Comparison of ENCODE assay signal across 24 cellular contexts in the genomic region with DNA sequence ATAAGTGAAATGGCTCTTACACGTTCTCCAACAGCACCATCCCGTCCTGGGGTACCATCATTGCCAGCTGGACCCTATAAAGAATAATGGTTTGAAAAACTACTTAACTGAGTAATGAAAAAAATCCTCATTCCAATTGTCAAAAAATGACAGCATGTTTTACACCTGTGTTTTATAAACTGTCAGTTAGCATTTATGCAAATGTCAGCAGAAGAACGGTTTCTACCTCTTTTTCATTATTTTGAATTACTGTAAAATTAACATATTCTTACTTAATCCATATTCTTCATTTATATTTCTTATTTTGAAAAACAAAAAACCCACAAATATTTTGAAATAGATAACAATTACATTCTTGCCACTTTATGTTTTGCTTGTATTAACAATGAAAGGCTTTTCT.
"Had no signal": no experiment of that assay in that cellular context is flagged by ENCODE, and none has a peak within 500 bp of the region (broad histone marks: within the 10 kb centered on the region; RNA-seq: fewer than 3 reads in every experiment).

No MANE protein-coding gene starts in this region.

- H3K4me1 ChIP-seq: SJSA1 had no signal

- H3K4me3 ChIP-seq: MG63, SJSA1, SK-N-MC had no signal

- H3K27ac ChIP-seq: HL-60, SJSA1, SK-N-MC had no signal

- H3K9me3 ChIP-seq: MG63, SJSA1 had no signal

- DNase-seq: Karpas-422, KG1, MG63, NCI-H1092, NCI-H1105 treated with DMSO at 0.1 percent for 48 hours, NCI-H1417 treated with DMSO at 0.1 percent for 48 hours, NCI-H146, NCI-H1694 treated with DMSO at 0.1 percent for 48 hours, NCI-H2029, NCI-H2081 treated with DMSO at 0.1 percent for 48 hours, NCI-H2171, NCI-H226, NCI-H446, NCI-H510A, NCI-H524 treated with DMSO at 0.1 percent for 48 hours, NCI-H69, NCI-H774, Right ventricle myocardium superior, RPMI8226, SIG-M5 had no signal

- FAIRE-seq: HTR-8/SVneo had no signal

- H3K27me3 ChIP-seq: MG63, SJSA1 had no signal
